ENCODE assay signal across 13 cellular contexts in the genomic region with DNA sequence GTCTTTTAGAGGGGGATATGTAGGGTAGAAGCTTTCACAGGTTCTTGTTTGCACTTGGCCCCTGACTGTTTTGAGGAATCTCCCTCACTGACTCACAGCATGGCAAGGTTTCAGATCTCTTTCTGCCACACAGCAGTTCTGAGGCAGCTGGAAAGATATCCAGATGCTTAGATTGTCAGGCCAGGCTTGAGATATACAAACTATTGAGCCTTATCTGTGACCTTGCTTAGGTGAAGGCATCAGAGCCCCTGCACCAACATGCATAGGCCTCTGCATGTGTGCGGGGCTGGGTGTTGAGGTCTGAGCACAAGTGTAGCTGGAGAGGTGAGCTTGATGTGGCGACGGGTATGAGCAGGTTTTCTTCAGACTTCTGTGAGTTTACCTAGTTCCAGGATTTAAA.
A peak's percentile ranks its signal among the peaks of the same experiment; 100 is the strongest.
DNase-seq lines count a peak whose midpoint lies in the region; ATAC-seq and TF ChIP-seq lines count a peak whose summit lies in the region.
"Had no signal": no experiment of that assay in that cellular context is flagged by ENCODE, and none has a peak within 500 bp of the region (broad histone marks: within the 10 kb centered on the region; RNA-seq: fewer than 3 reads in every experiment).

No MANE protein-coding gene starts in this region.

- no peak overlapping the region for H3K27ac Mint-ChIP-seq in activated naive CD8-positive, alpha-beta T cell treated with anti-CD3 and anti-CD28 coated beads, Interleukin-2, amount 50 U/mL, for 24 hours

- peaks cover under 1% of the 10 kb centered on the region for H3K9me3 Mint-ChIP-seq in activated naive CD8-positive, alpha-beta T cell treated with anti-CD3 and anti-CD28 coated beads, Interleukin-2, amount 50 U/mL, for 24 hours

- peaks cover 13% of the 10 kb centered on the region for H3K4me1 Mint-ChIP-seq in activated naive CD8-positive, alpha-beta T cell treated with anti-CD3 and anti-CD28 coated beads, Interleukin-2, amount 50 U/mL, for 24 hours

- no peaks in the 10 kb centered on the region for H3K27me3 Mint-ChIP-seq in activated naive CD8-positive, alpha-beta T cell treated with anti-CD3 and anti-CD28 coated beads, Interleukin-2, amount 50 U/mL, for 24 hours

- H3K4me3 Mint-ChIP-seq in activated naive CD8-positive, alpha-beta T cell treated with anti-CD3 and anti-CD28 coated beads, Interleukin-2, amount 50 U/mL, for 24 hours = no peak overlapping the region

- intact Hi-C loops in left ventricle myocardium superior (cut with micrococcal nuclease) (no loop called here), ascending aorta (cut with DNase I) (no loop called here)

- peaks cover 0 to under 1% of the 10 kb centered on the region in 2 donors for H3K9me3 ChIP-seq in ascending aorta
- H3K9me3 ChIP-seq: Caco-2 had no signal

- H3K36me3 Mint-ChIP-seq in activated naive CD8-positive, alpha-beta T cell treated with anti-CD3 and anti-CD28 coated beads, Interleukin-2, amount 50 U/mL, for 24 hours (ENCODE audit: low read depth) = peaks cover 64% of the 10 kb centered on the region

- peak; percentile 39 for DNase-seq in AG10803 (ENCODE audit: low read depth)
- peak; percentile 73 for DNase-seq in H7
- DNase-seq in activated naive CD8-positive, alpha-beta T cell treated with anti-CD3 and anti-CD28 coated beads, Interleukin-2, amount 50 U/mL, for 24 hours = no peak
- no peak for DNase-seq in left ventricle myocardium superior
- DNase-seq in T-helper 2 cell = no peak
- no peak for DNase-seq in ascending aorta (ENCODE audit: low spot score in 2 of 2)
- DNase-seq: Caco-2, NCI-H187, SHP77 treated with DMSO at 0.1 percent for 48 hours had no signal

- H3K4me1 ChIP-seq in ascending aorta = no peaks in the 10 kb centered on the region
- H3K4me1 ChIP-seq: Caco-2, vagina had no signal

- H3K4me3 ChIP-seq in AG10803 (ENCODE audit: low read length) (no peak overlapping the region), H7 (ENCODE audit: insufficient read depth, low read depth, low read length) (no peak overlapping the region), ascending aorta (no peak overlapping the region)
- H3K4me3 ChIP-seq: vagina had no signal

- peak; percentile 68 for ATAC-seq in activated naive CD8-positive, alpha-beta T cell treated with anti-CD3 and anti-CD28 coated beads, Interleukin-2, amount 50 U/mL, for 24 hours
- ATAC-seq in left ventricle myocardium superior = peak; percentile 38
- ATAC-seq in GM21576 (IDR thresholded peaks at IDR 0.05; ENCODE audit: unreplicated experiment) = no peak
- ATAC-seq in HG02970 (IDR thresholded peaks at IDR 0.05; ENCODE audit: low FRiP score, unreplicated experiment) = no peak
- ATAC-seq: HCT116 had no signal

- TF ChIP-seq CTCF in AG10803 (conservative IDR thresholded peaks at IDR 0.05; ENCODE audit: low read length) (no peak), ascending aorta (IDR thresholded peaks at IDR 0.05) (no peak)

- H3K27me3 ChIP-seq in H7 (ENCODE audit: control insufficient read depth, insufficient read depth, low read length) (no peaks in the 10 kb centered on the region), ascending aorta (no peaks in the 10 kb centered on the region)
- H3K27me3 ChIP-seq: vagina had no signal

- peaks cover 7% of the 10 kb centered on the region; the same call in 1 of the 2 replicates for H3K36me3 ChIP-seq in H7 (replicated peaks; ENCODE audit: control insufficient read depth, insufficient read depth, low read length)
- peaks cover 20 to 31% of the 10 kb centered on the region in 2 donors for H3K36me3 ChIP-seq in ascending aorta

- no peak overlapping the region for H3K27ac ChIP-seq in ascending aorta
- H3K27ac ChIP-seq: vagina had no signal

Comparison
In these comparisons a context has a peak if more than half of its experiments do, and no peak if none do; other contexts are left out.
1. DNase-seq: peak in AG10803 (single experiment) and H7 (single experiment); none in activated naive CD8-positive, alpha-beta T cell treated with anti-CD3 and anti-CD28 coated beads, Interleukin-2, amount 50 U/mL, for 24 hours (single experiment), left ventricle myocardium superior (single experiment), T-helper 2 cell (0 of 5) and ascending aorta (0 of 2).
2. ATAC-seq: peak in activated naive CD8-positive, alpha-beta T cell treated with anti-CD3 and anti-CD28 coated beads, Interleukin-2, amount 50 U/mL, for 24 hours (single experiment) and left ventricle myocardium superior (single experiment); none in GM21576 (single experiment) and HG02970 (single experiment).